ENCODE assay signal across 11 cellular contexts in the genomic region with DNA sequence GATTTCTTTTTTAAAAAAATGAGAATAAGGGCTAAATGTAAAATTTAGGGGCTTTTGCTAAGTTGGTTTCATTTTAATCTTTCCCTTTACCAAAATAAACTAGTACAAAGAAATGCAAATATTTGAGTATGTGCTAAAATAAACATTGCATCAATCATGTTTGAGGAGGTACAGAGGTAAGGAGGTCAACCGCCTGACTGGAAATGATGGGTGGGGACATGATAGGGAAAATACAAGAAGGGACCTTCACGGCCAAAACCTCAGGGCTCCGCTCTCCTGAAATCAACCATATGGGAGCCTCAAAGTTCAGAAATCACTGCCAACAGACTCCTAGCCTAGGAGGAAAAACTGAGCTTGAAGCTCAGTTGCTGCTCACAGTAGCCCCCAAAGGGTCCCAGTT.
DNase-seq lines count a peak whose midpoint lies in the region; ATAC-seq and TF ChIP-seq lines count a peak whose summit lies in the region.
"Had no signal": no experiment of that assay in that cellular context is flagged by ENCODE, and none has a peak within 500 bp of the region (broad histone marks: within the 10 kb centered on the region; RNA-seq: fewer than 3 reads in every experiment).

No MANE protein-coding gene starts in this region.

- no peak overlapping the region for H3K4me3 ChIP-seq in mucosa of descending colon
- H3K4me3 ChIP-seq: skin epidermis, thyroid gland had no signal

- H3K36me3 ChIP-seq in mucosa of descending colon (ENCODE audit: low read depth), result no peaks in the 10 kb centered on the region
- H3K36me3 ChIP-seq: thyroid gland had no signal

- intact Hi-C loops in mucosa of descending colon (cut with DNase I, micrococcal nuclease), result no loop called here
- intact Hi-C loops in posterior vena cava (cut with DNase I), result loop anchor here in 1 of 2 donors (10.0 kb wide), 1 partner anchor 139 kb away; no protein-coding TSS in a partner anchor

- ATAC-seq in GM18858 (IDR thresholded peaks at IDR 0.05; ENCODE audit: unreplicated experiment), result peak; percentile 92
- ATAC-seq in HG02610 (IDR thresholded peaks at IDR 0.05; ENCODE audit: unreplicated experiment), result peak; percentile 94
- peak; percentile 82 for ATAC-seq in mucosa of descending colon

- no peak for TF ChIP-seq CTCF in mucosa of descending colon (IDR thresholded peaks at IDR 0.05)

- DNase-seq in NCI-H146 treated with DMSO at 0.1 percent for 48 hours (lab: John Stamatoyannopoulos, UW; ENCODE audit: unreplicated experiment) (peak; percentile 23), mucosa of descending colon (peak in 1 of 3 donors; percentile 80), cerebellum (ENCODE audit: low spot score) (no peak), CD1c-positive myeloid dendritic cell (ENCODE audit: extremely low spot score) (no peak), posterior vena cava (ENCODE audit: low spot score) (no peak), T1000 (lab: John Stamatoyannopoulos, UW) (no peak)
- DNase-seq: SK-N-SH, thyroid gland had no signal

- no peaks in the 10 kb centered on the region for H3K9me3 ChIP-seq in mucosa of descending colon
- H3K9me3 ChIP-seq: SK-N-SH, thyroid gland had no signal

- H3K4me1 ChIP-seq in mucosa of descending colon (ENCODE audit: low read depth), result peaks cover 5% of the 10 kb centered on the region
- H3K4me1 ChIP-seq: thyroid gland had no signal
